9 cellular contexts compared by ENCODE assay signal in genomic region chr1:156489166-156489934, GRCh38. TPM values are rescaled to one million over a fixed set of nuclear protein-coding genes. Genes with fewer than 3 reads are reported as not detected.
DNase-seq lines count a peak whose midpoint lies in the region; ATAC-seq and TF ChIP-seq lines count a peak whose summit lies in the region.
"Had no signal": no experiment of that assay in that cellular context is flagged by ENCODE, and none has a peak within 500 bp of the region (broad histone marks: within the 10 kb centered on the region; RNA-seq: fewer than 3 reads in every experiment).

No MANE protein-coding gene starts in this region.

- H3K27ac Mint-ChIP-seq in activated naive CD4-positive, alpha-beta T cell treated with anti-CD3 and anti-CD28 coated beads, Interleukin-2, amount 50 U/mL, for 72 hours, result peak overlapping the region; percentile 80 to 86

- H3F3A ChIP-seq in OCI-LY1 (ENCODE audit: insufficient read depth, low read length), result no peaks in the 10 kb centered on the region
- H3F3A ChIP-seq in smooth muscle cell (ENCODE audit: low read depth), result no peaks in the 10 kb centered on the region

- peak overlapping the region; percentile 97 for H3K4me2 ChIP-seq in OCI-LY1 (ENCODE audit: low read length)
- peak overlapping the region; percentile 71 for H3K4me2 ChIP-seq in smooth muscle cell

- no peak overlapping the region for H2AFZ ChIP-seq in OCI-LY1 (ENCODE audit: low read length)
- no peak overlapping the region for H2AFZ ChIP-seq in smooth muscle cell (ENCODE audit: low read depth)

- H3K27ac ChIP-seq in OCI-LY1 (ENCODE audit: low read depth, low read length, poor library complexity, severe bottlenecking) (peak overlapping the region; percentile 100), smooth muscle cell (ENCODE audit: low read depth) (peak overlapping the region; percentile 12)
- H3K27ac ChIP-seq: C4-2B had no signal

- no peaks in the 10 kb centered on the region for H4K20me1 ChIP-seq in OCI-LY1 (ENCODE audit: insufficient read depth, low read length)
- H4K20me1 ChIP-seq in smooth muscle cell (ENCODE audit: low read depth), result peaks cover 100% of the 10 kb centered on the region

- peaks cover 13% of the 10 kb centered on the region; the same call in 1 of the 2 replicates for H3K36me3 ChIP-seq in OCI-LY1 (ENCODE audit: insufficient read depth, low read length)
- no peaks in the 10 kb centered on the region for H3K36me3 ChIP-seq in smooth muscle cell (ENCODE audit: low read depth)

- H3K9me3 ChIP-seq in OCI-LY1 (ENCODE audit: low read length), result no peaks in the 10 kb centered on the region
- no peaks in the 10 kb centered on the region for H3K9me3 ChIP-seq in smooth muscle cell (replicated peaks; ENCODE audit: low read depth)

- peak; percentile 66 for DNase-seq in NCI-H1436 (lab: John Stamatoyannopoulos, UW)
- no peak for DNase-seq in NCI-H1436 treated with DMSO at 0.1 percent for 48 hours (lab: John Stamatoyannopoulos, UW)
- DNase-seq in activated naive CD4-positive, alpha-beta T cell treated with anti-CD3 and anti-CD28 coated beads, Interleukin-2, amount 50 U/mL, for 72 hours (ENCODE audit: low spot score in 2 of 2), result no peak
- DNase-seq in hippocampal formation (lab: John Stamatoyannopoulos, UW), result peak; percentile 51 to 66
- no peak for DNase-seq in smooth muscle cell (lab: John Stamatoyannopoulos, UW; ENCODE audit: unreplicated experiment)
- no peak for DNase-seq in HK-2 (ENCODE audit: unreplicated experiment)

- no peaks in the 10 kb centered on the region for H3K9me2 ChIP-seq in OCI-LY1 (ENCODE audit: low read depth, low read length)

- H3K9me3 Mint-ChIP-seq in activated naive CD4-positive, alpha-beta T cell treated with anti-CD3 and anti-CD28 coated beads, Interleukin-2, amount 50 U/mL, for 72 hours, result no peaks in the 10 kb centered on the region

- TF ChIP-seq CTCF in OCI-LY1 (IDR thresholded peaks at IDR 0.05; ENCODE audit: low read length) (no peak), smooth muscle cell (IDR thresholded peaks at IDR 0.05; ENCODE audit: borderline replicate concordance, insufficient read depth, poor library complexity, severe bottlenecking) (no peak)

- peak; percentile 28 for ATAC-seq in HG03175 (IDR thresholded peaks at IDR 0.05; ENCODE audit: unreplicated experiment)
- ATAC-seq in activated naive CD4-positive, alpha-beta T cell treated with anti-CD3 and anti-CD28 coated beads, Interleukin-2, amount 50 U/mL, for 72 hours, result peak; percentile 7 to 48

- H3K4me3 ChIP-seq in OCI-LY1 (ENCODE audit: low read depth, low read length, poor library complexity, severe bottlenecking), result peak overlapping the region; percentile 47
- no peak overlapping the region for H3K4me3 ChIP-seq in smooth muscle cell

- peaks cover 10 to 26% of the 10 kb centered on the region in 2 donors for H3K36me3 Mint-ChIP-seq in activated naive CD4-positive, alpha-beta T cell treated with anti-CD3 and anti-CD28 coated beads, Interleukin-2, amount 50 U/mL, for 72 hours

- H3K4me1 ChIP-seq in OCI-LY1 (ENCODE audit: insufficient read depth, low read length, severe bottlenecking) (peaks cover 77% of the 10 kb centered on the region), smooth muscle cell (ENCODE audit: low read depth) (peaks cover 35% of the 10 kb centered on the region)

- WGBS in smooth muscle cell (ENCODE audit: low lambda C conversion rate), result 56% methylated on average over 12 of the region's 12 CpGs

- H3K27me3 ChIP-seq in OCI-LY1 (ENCODE audit: insufficient read depth, low read length) (no peaks in the 10 kb centered on the region), smooth muscle cell (ENCODE audit: low read depth) (no peaks in the 10 kb centered on the region)

- peak overlapping the region; percentile 81 for H3K9ac ChIP-seq in OCI-LY1 (ENCODE audit: low read length)
- H3K9ac ChIP-seq in smooth muscle cell (ENCODE audit: low read depth), result no peak overlapping the region

- H3K79me2 ChIP-seq in OCI-LY1 (ENCODE audit: insufficient read depth, low read length) (peaks cover 68% of the 10 kb centered on the region), smooth muscle cell (ENCODE audit: low read depth) (peaks cover 95% of the 10 kb centered on the region)

RNA-seq across cellular contexts. Expression of gene MEF2D, which starts 11.2 kb away (rescaled TPM):
- total RNA-seq in activated naive CD4-positive, alpha-beta T cell treated with anti-CD3 and anti-CD28 coated beads, Interleukin-2, amount 50 U/mL, for 72 hours, result 10 to 100 TPM; 31.7 to 62.5 TPM
- 23.2 and 24.3 TPM in 2 replicates for total RNA-seq in smooth muscle cell
- 40.5 and 45.6 TPM in 2 replicates for polyA plus RNA-seq in smooth muscle cell

Comparison
In these comparisons a context has a peak if more than half of its experiments do, and no peak if none do; other contexts are left out.
1. DNase-seq: peak in NCI-H1436 (single experiment) and hippocampal formation (2 of 2); none in NCI-H1436 treated with DMSO at 0.1 percent for 48 hours (single experiment), activated naive CD4-positive, alpha-beta T cell treated with anti-CD3 and anti-CD28 coated beads, Interleukin-2, amount 50 U/mL, for 72 hours (0 of 2), smooth muscle cell (single experiment) and HK-2 (single experiment).